ENCODE assay signal across 18 cellular contexts in genomic region chr12:50640321-50640939, GRCh38.
A peak's percentile ranks its signal among the peaks of the same experiment; 100 is the strongest.
DNase-seq lines count a peak whose midpoint lies in the region; ATAC-seq and TF ChIP-seq lines count a peak whose summit lies in the region.
"Had no signal": no experiment of that assay in that cellular context is flagged by ENCODE, and none has a peak within 500 bp of the region (broad histone marks: within the 10 kb centered on the region; RNA-seq: fewer than 3 reads in every experiment).

No MANE protein-coding gene starts in this region.

- intact Hi-C loops in CD8-positive, alpha-beta T cell (cut with DNase I, micrococcal nuclease): no loop called here

- peaks cover 44% of the 10 kb centered on the region for H3K4me1 ChIP-seq in RWPE2 (ENCODE audit: insufficient read depth, poor library complexity, severe bottlenecking)
- peaks cover 5% of the 10 kb centered on the region for H3K4me1 ChIP-seq in CD8-positive, alpha-beta T cell (ENCODE audit: insufficient read depth, low read length)
- H3K4me1 ChIP-seq: SJCRH30 had no signal

- no peak overlapping the region for H3K4me3 Mint-ChIP-seq in activated T-cell treated with anti-CD3 and anti-CD28 coated beads, Interleukin-2, amount 50 U/mL, for 72 hours
- no peak overlapping the region for H3K4me3 Mint-ChIP-seq in activated T-cell treated with anti-CD3 and anti-CD28 coated beads, Interleukin-2, amount 50 U/mL, for 24 hours
- H3K4me3 Mint-ChIP-seq in progenitor cell of endocrine pancreas (ENCODE audit: low read depth) (no peak overlapping the region), type B pancreatic cell (no peak overlapping the region)
- H3K4me3 Mint-ChIP-seq in CD8-positive, alpha-beta T cell: no peak overlapping the region
- H3K4me3 Mint-ChIP-seq: CD8-positive, alpha-beta memory T cell had no signal

- H3K36me3 Mint-ChIP-seq in activated T-cell treated with anti-CD3 and anti-CD28 coated beads, Interleukin-2, amount 50 U/mL, for 72 hours (ENCODE audit: insufficient read depth in 2 of 2): peaks cover 0 to 9% of the 10 kb centered on the region in 2 donors
- H3K36me3 Mint-ChIP-seq in activated T-cell treated with anti-CD3 and anti-CD28 coated beads, Interleukin-2, amount 50 U/mL, for 24 hours (ENCODE audit: low read depth): peaks cover 44% of the 10 kb centered on the region
- H3K36me3 Mint-ChIP-seq in progenitor cell of endocrine pancreas (ENCODE audit: insufficient read depth) (peaks cover 6% of the 10 kb centered on the region), type B pancreatic cell (no peaks in the 10 kb centered on the region)
- peaks cover 41% of the 10 kb centered on the region for H3K36me3 Mint-ChIP-seq in CD8-positive, alpha-beta T cell

- no peak for DNase-seq in activated T-cell treated with anti-CD3 and anti-CD28 coated beads, Interleukin-2, amount 50 U/mL, for 72 hours
- no peak for DNase-seq in activated T-cell treated with anti-CD3 and anti-CD28 coated beads, Interleukin-2, amount 50 U/mL, for 24 hours
- no peak for DNase-seq in RWPE2 (ENCODE audit: low spot score)
- DNase-seq in progenitor cell of endocrine pancreas (ENCODE audit: low spot score, unreplicated experiment): no peak
- no peak for DNase-seq in type B pancreatic cell (ENCODE audit: extremely low spot score, unreplicated experiment)
- DNase-seq in CD8-positive, alpha-beta T cell: no peak
- no peak for DNase-seq in NCI-H1930 (lab: John Stamatoyannopoulos, UW)
- DNase-seq: CD8-positive, alpha-beta memory T cell; GOT3; MV-4-11; NCI-H1417; NCI-H187; NCI-H748 treated with DMSO at 0.1 percent for 48 hours; NK-92 treated with Interleukin-12 subunit alpha and Interleukin-12 subunit beta, amount 100 ng/mL, for 24 hours; RPMI8226; SJCRH30 had no signal

- peaks cover 2% of the 10 kb centered on the region for H3K9me3 ChIP-seq in RWPE2 (ENCODE audit: severe bottlenecking)
- H3K9me3 ChIP-seq in CD8-positive, alpha-beta T cell (ENCODE audit: low read length): no peaks in the 10 kb centered on the region
- H3K9me3 ChIP-seq: SJCRH30 had no signal

- H3K27ac Mint-ChIP-seq in activated T-cell treated with anti-CD3 and anti-CD28 coated beads, Interleukin-2, amount 50 U/mL, for 72 hours: peak overlapping the region; percentile 68
- H3K27ac Mint-ChIP-seq in activated T-cell treated with anti-CD3 and anti-CD28 coated beads, Interleukin-2, amount 50 U/mL, for 24 hours: no peak overlapping the region
- H3K27ac Mint-ChIP-seq in progenitor cell of endocrine pancreas (peak overlapping the region; percentile 47), type B pancreatic cell (peak overlapping the region; percentile 16)
- H3K27ac Mint-ChIP-seq in CD8-positive, alpha-beta T cell: no peak overlapping the region

- CTCF ChIA-PET in CD8-positive, alpha-beta T cell (lab: Charles Lee): interaction anchor here (0.9 to 7.7 kb wide), 3 partner anchors 14 to 221 kb away, joined by 3 to 150 read pairs (median 3); partner anchors contain the start of gene DIP2B

- H3K27me3 ChIP-seq in RWPE2 (ENCODE audit: insufficient read depth, poor library complexity, severe bottlenecking): no peaks in the 10 kb centered on the region
- no peaks in the 10 kb centered on the region for H3K27me3 ChIP-seq in CD8-positive, alpha-beta T cell (ENCODE audit: insufficient read depth, low read length)
- H3K27me3 ChIP-seq: SJCRH30 had no signal

- ATAC-seq in activated T-cell treated with anti-CD3 and anti-CD28 coated beads, Interleukin-2, amount 50 U/mL, for 72 hours (replicated peaks in 1 of 2): no peak
- ATAC-seq in RWPE2 (ENCODE audit: low read depth) (no peak), HG02840 (IDR thresholded peaks at IDR 0.05; ENCODE audit: low FRiP score, unreplicated experiment) (no peak)
- ATAC-seq in CD8-positive, alpha-beta T cell: no peak
- ATAC-seq: HCT116 had no signal

- peaks cover 19% of the 10 kb centered on the region for H3K36me3 ChIP-seq in RWPE2 (ENCODE audit: low read depth)
- H3K36me3 ChIP-seq in CD8-positive, alpha-beta T cell (ENCODE audit: insufficient read depth, low read length): peaks cover 2% of the 10 kb centered on the region

- H3K4me3 ChIP-seq in RWPE2 (ENCODE audit: severe bottlenecking): no peak overlapping the region
- no peak overlapping the region for H3K4me3 ChIP-seq in CD8-positive, alpha-beta T cell (ENCODE audit: low read depth, low read length)
- H3K4me3 ChIP-seq: SJCRH30 had no signal

- H3K9me3 Mint-ChIP-seq in activated T-cell treated with anti-CD3 and anti-CD28 coated beads, Interleukin-2, amount 50 U/mL, for 72 hours: no peaks in the 10 kb centered on the region
- no peaks in the 10 kb centered on the region for H3K9me3 Mint-ChIP-seq in activated T-cell treated with anti-CD3 and anti-CD28 coated beads, Interleukin-2, amount 50 U/mL, for 24 hours
- no peaks in the 10 kb centered on the region for H3K9me3 Mint-ChIP-seq in progenitor cell of endocrine pancreas (ENCODE audit: low read depth)
- H3K9me3 Mint-ChIP-seq in type B pancreatic cell: no peaks in the 10 kb centered on the region
- H3K9me3 Mint-ChIP-seq in CD8-positive, alpha-beta T cell: no peaks in the 10 kb centered on the region
- H3K9me3 Mint-ChIP-seq: CD8-positive, alpha-beta memory T cell had no signal

- H3K27me3 Mint-ChIP-seq in activated T-cell treated with anti-CD3 and anti-CD28 coated beads, Interleukin-2, amount 50 U/mL, for 72 hours (ENCODE audit: low read depth): no peaks in the 10 kb centered on the region
- no peaks in the 10 kb centered on the region for H3K27me3 Mint-ChIP-seq in activated T-cell treated with anti-CD3 and anti-CD28 coated beads, Interleukin-2, amount 50 U/mL, for 24 hours
- H3K27me3 Mint-ChIP-seq in progenitor cell of endocrine pancreas (no peaks in the 10 kb centered on the region), type B pancreatic cell (no peaks in the 10 kb centered on the region)
- H3K27me3 Mint-ChIP-seq in CD8-positive, alpha-beta T cell (ENCODE audit: low read depth): no peaks in the 10 kb centered on the region

- peaks cover 49% of the 10 kb centered on the region for H3K4me1 Mint-ChIP-seq in activated T-cell treated with anti-CD3 and anti-CD28 coated beads, Interleukin-2, amount 50 U/mL, for 72 hours (ENCODE audit: low read depth)
- H3K4me1 Mint-ChIP-seq in activated T-cell treated with anti-CD3 and anti-CD28 coated beads, Interleukin-2, amount 50 U/mL, for 24 hours (ENCODE audit: low read depth): peaks cover 47% of the 10 kb centered on the region
- H3K4me1 Mint-ChIP-seq in progenitor cell of endocrine pancreas (ENCODE audit: low read depth) (peaks cover 13% of the 10 kb centered on the region), type B pancreatic cell (ENCODE audit: unreplicated experiment) (peaks cover 34% of the 10 kb centered on the region)
- H3K4me1 Mint-ChIP-seq in CD8-positive, alpha-beta T cell (ENCODE audit: low read depth): peaks cover 22% of the 10 kb centered on the region

- POLR2A ChIA-PET in CD8-positive, alpha-beta T cell (lab: Charles Lee): no interaction called here

- TF ChIP-seq CTCF in RWPE2 (IDR thresholded peaks at IDR 0.05; ENCODE audit: poor library complexity, severe bottlenecking) (no peak), progenitor cell of endocrine pancreas (IDR thresholded peaks at IDR 0.05; ENCODE audit: unreplicated experiment) (no peak), type B pancreatic cell (conservative IDR thresholded peaks at IDR 0.05) (no peak)
- TF ChIP-seq CTCF in CD8-positive, alpha-beta T cell (IDR thresholded peaks at IDR 0.05): no peak

- peak overlapping the region; percentile 77 for H3K27ac ChIP-seq in RWPE2 (ENCODE audit: poor library complexity, severe bottlenecking)
- no peak overlapping the region for H3K27ac ChIP-seq in CD8-positive, alpha-beta T cell (ENCODE audit: low read depth, low read length)
- H3K27ac ChIP-seq: SJCRH30 had no signal

Comparison
In these comparisons a context has a peak if more than half of its experiments do, and no peak if none do; other contexts are left out.
1. H3K27ac Mint-ChIP-seq: peak in activated T-cell treated with anti-CD3 and anti-CD28 coated beads, Interleukin-2, amount 50 U/mL, for 72 hours (single experiment), progenitor cell of endocrine pancreas (single experiment) and type B pancreatic cell (single experiment); none in activated T-cell treated with anti-CD3 and anti-CD28 coated beads, Interleukin-2, amount 50 U/mL, for 24 hours (single experiment) and CD8-positive, alpha-beta T cell (single experiment).